ENCODE assay signal across 8 cellular contexts in the genomic region with DNA sequence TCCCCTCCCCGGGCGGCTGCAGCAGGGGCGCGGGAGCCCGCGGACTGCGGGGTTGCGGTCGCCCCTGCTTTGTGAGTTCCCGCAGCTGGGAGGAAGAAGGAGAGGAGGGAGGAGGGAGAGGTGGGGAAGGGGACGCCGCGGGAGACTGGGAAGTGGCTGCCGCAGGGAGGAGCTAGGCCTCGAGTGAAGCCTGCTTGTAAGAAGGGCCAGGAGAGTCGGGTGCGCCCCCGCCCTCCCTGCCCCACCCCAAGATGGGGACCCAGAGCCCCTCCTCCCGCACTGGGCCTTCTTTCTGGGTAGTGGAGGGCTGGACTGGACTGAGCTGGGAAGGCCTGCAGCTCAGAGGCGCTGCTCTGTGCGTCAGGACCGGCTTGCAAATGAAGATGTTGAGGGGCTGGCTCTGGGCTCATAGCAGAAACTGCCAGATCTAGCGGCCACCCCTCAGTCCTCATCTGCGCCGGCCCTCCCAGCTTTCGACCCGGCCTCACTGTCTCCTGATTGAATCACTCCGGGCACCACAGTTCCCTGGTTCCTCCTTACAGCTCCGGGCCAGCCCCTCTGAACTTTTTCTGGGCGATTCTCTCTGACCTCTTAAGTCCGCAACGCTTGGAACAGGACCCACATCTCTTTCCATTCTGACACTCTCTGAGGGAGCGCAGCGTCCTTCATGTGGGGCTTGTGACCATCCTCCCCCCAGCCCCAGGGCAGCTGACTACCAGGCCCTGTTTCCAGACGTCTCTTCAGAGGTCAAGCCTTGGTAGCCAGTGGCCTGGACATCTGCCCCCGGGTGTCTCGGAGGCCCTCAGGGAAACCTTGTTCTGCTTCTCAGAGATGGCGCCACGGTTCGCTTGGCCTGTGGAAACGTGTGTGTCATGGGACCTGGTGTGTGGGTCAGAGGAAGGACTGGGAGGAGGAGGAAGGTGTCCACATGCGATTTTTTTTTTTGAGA. TPM values are rescaled to one million over a fixed set of nuclear protein-coding genes. Genes with fewer than 3 reads are reported as not detected.
DNase-seq lines count a peak whose midpoint lies in the region; ATAC-seq and TF ChIP-seq lines count a peak whose summit lies in the region.

No MANE protein-coding gene starts in this region.

- ATAC-seq in DND-41 (ENCODE audit: insufficient read depth, low read depth), result peak; percentile 57
- peak; percentile 26 for ATAC-seq in esophagus mucosa

- H3K4me3 ChIP-seq in DND-41 (ENCODE audit: low read depth in 1 of 2, low read length in 2 of 2) (peak overlapping the region; percentile 38 to 67; a peak in 3 of 4 replicates), HUES48 (ENCODE audit: low read depth, low read length) (peak overlapping the region; percentile 82), mesodermal cell (ENCODE audit: extremely low read depth, insufficient read depth, low read length, poor library complexity, severe bottlenecking) (peak overlapping the region; percentile 61), thyroid gland (replicated peaks in 1 of 3) (peak overlapping the region; percentile 38 to 74 (median 62))

- H3K9ac ChIP-seq in DND-41 (ENCODE audit: low read depth, low read length) (peak overlapping the region; percentile 89), HUES48 (ENCODE audit: low read depth, low read length) (peak overlapping the region; percentile 70)

- H3K79me2 ChIP-seq in DND-41 (ENCODE audit: insufficient read depth, low read length), result no peaks in the 10 kb centered on the region

- peak overlapping the region; percentile 70 for H2AFZ ChIP-seq in DND-41 (ENCODE audit: low read depth, low read length)

- H4K20me1 ChIP-seq in DND-41 (ENCODE audit: insufficient read depth, low read length), result no peaks in the 10 kb centered on the region

- no peaks in the 10 kb centered on the region for H3K9me3 ChIP-seq in DND-41 (ENCODE audit: insufficient read depth, low read length, severe bottlenecking)
- no peaks in the 10 kb centered on the region for H3K9me3 ChIP-seq in HUES48 (ENCODE audit: control insufficient read depth, insufficient read depth, low read length)
- H3K9me3 ChIP-seq in mesodermal cell (ENCODE audit: control insufficient read depth, low read length), result no peaks in the 10 kb centered on the region
- H3K9me3 ChIP-seq in thyroid gland, result no peaks in the 10 kb centered on the region

- TF ChIP-seq POLR2A in thyroid gland (IDR thresholded peaks at IDR 0.05), result peak in 1 of 2 donors; percentile 50

- TF ChIP-seq CTCF in DND-41 (IDR thresholded peaks at IDR 0.05; ENCODE audit: borderline replicate concordance, extremely low read depth, low read length, poor library complexity, severe bottlenecking) (no peak), thyroid gland (IDR thresholded peaks at IDR 0.05) (no peak)

- peak overlapping the region; percentile 66 for H3K27ac ChIP-seq in DND-41 (ENCODE audit: low read length)
- peak overlapping the region; percentile 83 for H3K27ac ChIP-seq in HUES48 (ENCODE audit: low read depth, low read length)
- H3K27ac ChIP-seq in mesodermal cell (ENCODE audit: low read depth, low read length, severe bottlenecking), result peak overlapping the region; percentile 93
- peak overlapping the region; percentile 97 to 99 (median 98) for H3K27ac ChIP-seq in thyroid gland

- H3K4me2 ChIP-seq in DND-41 (ENCODE audit: insufficient read depth, low read length), result peak overlapping the region; percentile 61

- peaks cover 13% of the 10 kb centered on the region for H3K27me3 ChIP-seq in DND-41 (ENCODE audit: insufficient read depth, low read length, poor library complexity)
- H3K27me3 ChIP-seq in HUES48 (ENCODE audit: control insufficient read depth, insufficient read depth, low read length), result no peaks in the 10 kb centered on the region
- H3K27me3 ChIP-seq in thyroid gland, result no peaks in the 10 kb centered on the region

- H3K36me3 ChIP-seq in DND-41 (ENCODE audit: insufficient read depth, low read length) (no peaks in the 10 kb centered on the region), HUES48 (ENCODE audit: control insufficient read depth, insufficient read depth, low read length) (no peaks in the 10 kb centered on the region), mesodermal cell (ENCODE audit: control insufficient read depth, insufficient read depth, low read length) (no peaks in the 10 kb centered on the region), thyroid gland (no peaks in the 10 kb centered on the region)

- H3K4me1 ChIP-seq in DND-41 (ENCODE audit: insufficient read depth, low read length) (peaks cover 23% of the 10 kb centered on the region), HUES48 (ENCODE audit: control insufficient read depth, insufficient read depth, low read length) (peaks cover 11% of the 10 kb centered on the region), mesodermal cell (ENCODE audit: control insufficient read depth, insufficient read depth, low read length, poor library complexity, severe bottlenecking) (peaks cover 20% of the 10 kb centered on the region), thyroid gland (peaks cover 24 to 43% of the 10 kb centered on the region in 2 donors)

- WGBS in mesodermal cell (ENCODE audit: insufficient coverage in 2 of 2), 2 experiments, result 37 to 43% methylated on average over 25 to 31 of the region's 42 CpGs
- 19 to 24% methylated on average over 31 to 42 of the region's 42 CpGs for WGBS in thyroid gland, 2 donors

- intact Hi-C loops in thyroid gland (cut with DNase I), result loop anchor here (5.0 kb wide), 1 partner anchor 37 kb away; no protein-coding TSS in a partner anchor

- DNase-seq in DND-41 (peak; percentile 54), UCSD-AML1 (lab: John Stamatoyannopoulos, UW; ENCODE audit: unreplicated experiment) (peak; percentile 68), thyroid gland (peak; percentile 65 to 73), NCI-H2107 (lab: John Stamatoyannopoulos, UW) (no peak), dedifferentiated amniotic fluid mesenchymal stem cell (ENCODE audit: extremely low spot score) (no peak)

RNA-seq across cellular contexts. Expression of gene SERPINH1, which starts 21.9 kb away (rescaled TPM):
- total RNA-seq in esophagus mucosa, result 23.8 TPM
- 1,319 TPM for polyA plus RNA-seq in mesodermal cell (2013, experiment 1 of 2)
- polyA plus RNA-seq in mesodermal cell (2013, experiment 2 of 2), result 1,058 TPM
- 100 to 1,000 TPM; 102 to 167 (median 143) TPM for total RNA-seq in thyroid gland

RNA-seq across cellular contexts. Expression of gene GDPD5, which starts 58.2 kb away (rescaled TPM):
- total RNA-seq in esophagus mucosa (1.0 TPM), thyroid gland (1 to 10 TPM; 5.6 to 6.4 (median 6.1) TPM)
- polyA plus RNA-seq in mesodermal cell (2013, experiment 1 of 2), result 27.2 TPM
- polyA plus RNA-seq in mesodermal cell (2013, experiment 2 of 2), result 15.6 TPM

Comparison
In these comparisons a context has a peak if more than half of its experiments do, and no peak if none do; other contexts are left out.
1. DNase-seq: peak in DND-41 (single experiment), UCSD-AML1 (single experiment) and thyroid gland (2 of 2); none in NCI-H2107 (single experiment) and dedifferentiated amniotic fluid mesenchymal stem cell (single experiment).
2. Peak in every context shown above with its lines, with median percentiles within 50 percentile points of each other: H3K27ac ChIP-seq and H3K4me3 ChIP-seq.